Comparison of ENCODE assay signal across 19 cellular contexts in the genomic region with DNA sequence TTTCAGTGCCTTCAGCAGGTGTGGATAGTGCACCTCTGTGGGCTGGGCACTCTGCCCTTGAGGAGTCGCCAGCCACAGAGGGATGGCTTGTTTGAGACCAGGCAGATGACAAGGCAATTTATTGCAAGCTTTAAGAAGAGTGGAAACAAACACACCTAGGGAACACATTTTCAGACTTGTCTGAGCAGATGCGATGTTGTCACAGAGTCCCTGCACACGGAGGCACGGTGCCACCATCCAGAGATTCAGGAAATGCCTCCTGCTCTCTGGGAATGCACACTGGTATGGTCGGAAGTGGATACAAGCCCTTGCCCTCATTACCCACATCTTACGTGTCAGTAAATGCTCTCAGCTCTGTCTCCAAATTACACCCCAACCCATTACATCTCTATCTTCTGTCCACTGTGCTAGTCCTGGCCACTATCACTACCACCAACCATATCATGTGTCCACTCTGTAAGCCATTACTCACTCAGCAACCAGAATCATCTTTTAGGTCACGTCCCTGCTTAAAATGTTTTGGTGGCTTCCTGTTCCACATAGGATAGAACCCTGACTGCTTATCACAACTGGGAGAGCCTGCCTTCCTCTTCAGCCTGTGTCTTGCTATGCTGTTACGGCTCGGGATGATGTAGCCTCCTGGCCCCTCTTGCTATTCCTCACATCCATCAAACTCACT.
DNase-seq lines count a peak whose midpoint lies in the region; ATAC-seq, FAIRE-seq and TF ChIP-seq lines count a peak whose summit lies in the region.
"Had no signal": no experiment of that assay in that cellular context is flagged by ENCODE, and none has a peak within 500 bp of the region (broad histone marks: within the 10 kb centered on the region; RNA-seq: fewer than 3 reads in every experiment).

No MANE protein-coding gene starts in this region.

- WGBS in liver, result 77% methylated on average over 9 of the region's 9 CpGs
- 2% methylated on average over 6 of the region's 9 CpGs for WGBS in HepG2 (ENCODE audit: low lambda C conversion rate)

- TF ChIP-seq CTCF in liver (IDR thresholded peaks at IDR 0.05; ENCODE audit: low read depth, low read length, missing input control) (no peak), HepG2 (CRISPR knock-in tag; IDR thresholded peaks at IDR 0.05) (no peak), vagina (IDR thresholded peaks at IDR 0.05) (no peak), brain microvascular endothelial cell (IDR thresholded peaks at IDR 0.05; ENCODE audit: low read depth, low read length, missing control alignments) (no peak)

- no peak overlapping the region for H2AFZ ChIP-seq in HepG2 (ENCODE audit: low read length)

- TF ChIP-seq RAD21 in liver (IDR thresholded peaks at IDR 0.05) (no peak), HepG2 (CRISPR knock-in tag; IDR thresholded peaks at IDR 0.05) (no peak)

- H3K4me3 ChIP-seq in liver (ENCODE audit: low read depth in 1 of 3, low read length in 3 of 3), result no peak overlapping the region
- H3K4me3 ChIP-seq in HepG2 (replicated peaks in 1 of 3; ENCODE audit: insufficient read depth in 1 of 3, low read depth in 2 of 3, low read length in 3 of 3), result no peak overlapping the region
- H3K4me3 ChIP-seq in vagina, result no peak overlapping the region
- H3K4me3 ChIP-seq in brain microvascular endothelial cell (ENCODE audit: low read depth, low read length), result no peak overlapping the region

- H3K36me3 ChIP-seq in liver (ENCODE audit: control insufficient read depth in 4 of 4, insufficient read depth in 3 of 4, low read depth in 1 of 4, low read length in 3 of 4) (no peaks in the 10 kb centered on the region), HepG2 (replicated peaks in 1 of 2; ENCODE audit: control insufficient read depth in 1 of 2, insufficient read depth in 2 of 2, low read length in 2 of 2) (no peaks in the 10 kb centered on the region), vagina (no peaks in the 10 kb centered on the region), brain microvascular endothelial cell (replicated peaks) (no peaks in the 10 kb centered on the region)

- H4K20me1 ChIP-seq in HepG2 (ENCODE audit: insufficient read depth, low read length), result no peaks in the 10 kb centered on the region

- no peak overlapping the region for H3K4me2 ChIP-seq in HepG2 (ENCODE audit: low read depth, low read length)

- intact Hi-C loops in HepG2 (cut with micrococcal nuclease; ENCODE audit: unreplicated experiment), result no loop called here
- intact Hi-C loops in posterior vena cava (cut with DNase I), result no loop called here
- intact Hi-C loops in vagina (cut with DNase I), result no loop called here

- H3K79me2 ChIP-seq in HepG2 (ENCODE audit: insufficient read depth, low read length), result no peaks in the 10 kb centered on the region

- DNase-seq in HepG2 (ENCODE audit: low spot score), result no peak
- peak; percentile 22 for DNase-seq in posterior vena cava (ENCODE audit: low spot score)
- no peak for DNase-seq in vagina (ENCODE audit: extremely low spot score in 2 of 2)
- no peak for DNase-seq in brain microvascular endothelial cell
- no peak for DNase-seq in NCI-H510A treated with DMSO at 0.1 percent for 48 hours (lab: John Stamatoyannopoulos, UW)
- DNase-seq: IMR-90, Karpas-422, NCI-H1048, NCI-H1436 treated with DMSO at 0.1 percent for 48 hours, NCI-H2029, NCI-H2171, NCI-H446 treated with DMSO at 0.1 percent for 48 hours had no signal

- TF ChIP-seq POLR2A in HepG2 (IDR thresholded peaks at IDR 0.05; ENCODE audit: insufficient read depth in 1 of 2, low read depth in 2 of 2, low read length in 2 of 2) (no peak), vagina (IDR thresholded peaks at IDR 0.05) (no peak)

- ATAC-seq in HepG2 (no peak), esophagus mucosa (peak; percentile 42), HG03460 (IDR thresholded peaks at IDR 0.05; ENCODE audit: unreplicated experiment) (no peak)

- no peak for FAIRE-seq in HepG2 (lab: Jason Lieb, UNC)
- FAIRE-seq: GM12892, GM18507 had no signal

- POLR2A ChIA-PET in HepG2 (lab: Yijun Ruan, JAX), result no interaction called here

- in situ Hi-C loops in HepG2 (cut with HindIII; ENCODE audit: extremely low pct_ligation_motif_present, low pct_unique_long_range_greater_than_20kb) (no loop called here), brain microvascular endothelial cell (cut with HindIII; ENCODE audit: low pct_ligation_motif_present, low sequenced_read_pairs) (no loop called here)

- H3K9me3 ChIP-seq in liver (ENCODE audit: control insufficient read depth in 4 of 4, low read length in 3 of 4) (no peaks in the 10 kb centered on the region), HepG2 (ENCODE audit: low read length) (no peaks in the 10 kb centered on the region), vagina (no peaks in the 10 kb centered on the region)

- TF ChIP-seq EP300 in HepG2 (IDR thresholded peaks at IDR 0.05; ENCODE audit: low read depth in 2 of 2, low read length in 2 of 2), result no peak
- no peak for TF ChIP-seq EP300 in HepG2 (CRISPR knock-in tag; IDR thresholded peaks at IDR 0.05; ENCODE audit: borderline replicate concordance)

- H3K4me1 ChIP-seq in liver (ENCODE audit: control insufficient read depth in 4 of 4, insufficient read depth in 4 of 4, low read length in 3 of 4), result peaks cover 0 to 7% (median 2%) of the 10 kb centered on the region in 4 donors
- H3K4me1 ChIP-seq in HepG2 (ENCODE audit: insufficient read depth, low read length), result no peaks in the 10 kb centered on the region
- H3K4me1 ChIP-seq in vagina, result peaks cover 35% of the 10 kb centered on the region

- CTCF ChIA-PET in HepG2 (lab: Yijun Ruan, JAX; ENCODE audit: low intra/inter-chr PET ratio, low total read pairs), result no interaction called here

- H3K27ac ChIP-seq in liver (ENCODE audit: low read depth in 1 of 2, low read length in 2 of 2) (peak overlapping the region; percentile 19 to 32), HepG2 (ENCODE audit: extremely low read length, insufficient read depth, low read length) (no peak overlapping the region), vagina (peak overlapping the region; percentile 33), brain microvascular endothelial cell (no peak overlapping the region)
- H3K27ac ChIP-seq: C4-2B, HL-60 had no signal

- H3K27me3 ChIP-seq in liver (ENCODE audit: control insufficient read depth in 4 of 4, insufficient read depth in 4 of 4, low read length in 3 of 4) (no peaks in the 10 kb centered on the region), HepG2 (ENCODE audit: control insufficient read depth in 1 of 2, insufficient read depth in 2 of 2, low read length in 2 of 2) (no peaks in the 10 kb centered on the region; a peak in 2 of 5 replicates), vagina (no peaks in the 10 kb centered on the region), brain microvascular endothelial cell (replicated peaks) (no peaks in the 10 kb centered on the region)

- H3K9ac ChIP-seq in liver (ENCODE audit: low read depth in 1 of 2, low read length in 2 of 2) (no peak overlapping the region), HepG2 (ENCODE audit: insufficient read depth, low read depth, low read length) (no peak overlapping the region)

- no TSS peak for BruUV-seq in HepG2 (replicated peaks; lab: Mats Ljungman, UMichigan)

TF ChIP-seq in liver, 16 proteins besides CTCF, POLR2A, EP300 and RAD21 (continues in another document):
- TF ChIP-seq HNF4G (IDR thresholded peaks at IDR 0.05) (no peak), NR2F2 (IDR thresholded peaks at IDR 0.05) (no peak)

TF ChIP-seq in HepG2, 621 proteins besides CTCF, POLR2A, EP300 and RAD21:
- TF ChIP-seq ZNF441 (CRISPR knock-in tag; IDR thresholded peaks at IDR 0.05; ENCODE audit: borderline replicate concordance) (no peak), RFX3 (CRISPR knock-in tag; IDR thresholded peaks at IDR 0.05) (no peak), ZNF484 (CRISPR knock-in tag; IDR thresholded peaks at IDR 0.05; ENCODE audit: borderline replicate concordance, low read depth) (no peak), ZFP62 (CRISPR knock-in tag; IDR thresholded peaks at IDR 0.05) (no peak), FOXA3 (CRISPR knock-in tag; IDR thresholded peaks at IDR 0.05) (no peak), HOMEZ (CRISPR knock-in tag; IDR thresholded peaks at IDR 0.05; ENCODE audit: low read depth) (no peak), ZNF414 (CRISPR knock-in tag; IDR thresholded peaks at IDR 0.05) (no peak), CHCHD3 (CRISPR knock-in tag; IDR thresholded peaks at IDR 0.05) (no peak)
TF ChIP-seq in HepG2: peak in this region for 0.

Comparison
In these comparisons a context has a peak if more than half of its experiments do, and no peak if none do; other contexts are left out.
1. H3K27ac ChIP-seq: peak in liver (2 of 2) and vagina (single experiment); none in HepG2 (single experiment) and brain microvascular endothelial cell (single experiment).